ENCODE assay signal across 9 cellular contexts in genomic region chr2:144431384-144431783, GRCh38.
DNase-seq lines count a peak whose midpoint lies in the region; ATAC-seq and TF ChIP-seq lines count a peak whose summit lies in the region.
"Had no signal": no experiment of that assay in that cellular context is flagged by ENCODE, and none has a peak within 500 bp of the region (broad histone marks: within the 10 kb centered on the region; RNA-seq: fewer than 3 reads in every experiment).

No MANE protein-coding gene starts in this region.

- H3K9me3 ChIP-seq in ascending aorta (no peaks in the 10 kb centered on the region), mesodermal cell (ENCODE audit: control insufficient read depth, low read length) (no peaks in the 10 kb centered on the region)

- H3K27ac ChIP-seq in ascending aorta (peak overlapping the region; percentile 73 to 80), mesodermal cell (ENCODE audit: low read depth, low read length, severe bottlenecking) (peak overlapping the region; percentile 79), urinary bladder (ENCODE audit: low read depth) (peak overlapping the region; percentile 3)

- H3K4me1 ChIP-seq in ascending aorta (peaks cover 0 to 41% of the 10 kb centered on the region in 2 donors), mesodermal cell (ENCODE audit: control insufficient read depth, insufficient read depth, low read length, poor library complexity, severe bottlenecking) (peaks cover 55% of the 10 kb centered on the region), urinary bladder (ENCODE audit: insufficient read depth) (no peaks in the 10 kb centered on the region)

- H3K36me3 ChIP-seq in ascending aorta (no peaks in the 10 kb centered on the region), mesodermal cell (ENCODE audit: control insufficient read depth, insufficient read depth, low read length) (peaks cover 40% of the 10 kb centered on the region), urinary bladder (ENCODE audit: insufficient read depth) (peaks cover 2% of the 10 kb centered on the region)

- intact Hi-C loops in ascending aorta (cut with DNase I): loop anchor here (2.0 kb wide), 3 partner anchors 17 to 99 kb away; a partner anchor contains a TSS

- WGBS in mesodermal cell (ENCODE audit: insufficient coverage in 2 of 2), 2 experiments: 43 to 54% methylated on average over 7 to 8 of the region's 8 CpGs
- WGBS in urinary bladder: 41% methylated on average over 8 of the region's 8 CpGs

- no peak for TF ChIP-seq CTCF in ascending aorta (IDR thresholded peaks at IDR 0.05)

- DNase-seq in NCI-H510A treated with DMSO at 0.1 percent for 48 hours (lab: John Stamatoyannopoulos, UW) (peak; percentile 46), NCI-H510A (lab: John Stamatoyannopoulos, UW) (no peak), ascending aorta (ENCODE audit: low spot score in 2 of 2) (no peak), NCI-H82 treated with DMSO at 0.1 percent for 48 hours (lab: John Stamatoyannopoulos, UW; ENCODE audit: unreplicated experiment) (no peak)
- no peak for DNase-seq in activated CD4-positive, alpha-beta T cell treated with anti-CD3 and anti-CD28 coated beads for 4 hours
- DNase-seq: ACHN had no signal

- no peak for ATAC-seq in HG02840 (IDR thresholded peaks at IDR 0.05; ENCODE audit: low FRiP score, unreplicated experiment)

- H3K4me3 ChIP-seq in ascending aorta: peak overlapping the region; percentile 42 to 60
- H3K4me3 ChIP-seq in mesodermal cell (ENCODE audit: extremely low read depth, insufficient read depth, low read length, poor library complexity, severe bottlenecking): no peak overlapping the region
- peak overlapping the region; percentile 7 for H3K4me3 ChIP-seq in urinary bladder (ENCODE audit: low read depth, low read length)

- H3K27me3 ChIP-seq in ascending aorta: no peaks in the 10 kb centered on the region

Comparison
In these comparisons a context has a peak if more than half of its experiments do, and no peak if none do; other contexts are left out.
1. H3K27ac ChIP-seq: peak in every context shown above with its lines; median percentile 79 in mesodermal cell; 76 in ascending aorta; 3 in urinary bladder.